ENCODE assay signal across 1 cellular context in genomic region chr1:14817223-14818170, GRCh38.
TF ChIP-seq lines count a peak whose summit lies in the region.

No MANE protein-coding gene starts in this region.

TF ChIP-seq in K562, 482 proteins besides CTCF, POLR2A, EP300 and RAD21 (continued from another document and continues in another):
- TF ChIP-seq MITF (IDR thresholded peaks at IDR 0.05) (no peak), NRF1 (conservative IDR thresholded peaks at IDR 0.05 in 1 of 2, IDR thresholded peaks at IDR 0.05 in 1 of 2) (0 out of 4 replicates have a peak, but pooled peaks of 1 of the 2 experiments have one; percentile 7), POLR2G (IDR thresholded peaks at IDR 0.05; ENCODE audit: low read depth, low read length) (no peak), EP400 (IDR thresholded peaks at IDR 0.05) (no peak), YY1 (IDR thresholded peaks at IDR 0.05; ENCODE audit: borderline replicate concordance in 1 of 3, control insufficient read depth in 1 of 3, extremely low read depth in 1 of 3, insufficient read depth in 3 of 3, insufficient read length in 1 of 3, insufficient replicate concordance in 2 of 3, low read depth in 1 of 3, low read length in 2 of 3) (no peak), ELF2 (CRISPR knock-in tag; IDR thresholded peaks at IDR 0.05) (no peak), KDM1A (IDR thresholded peaks at IDR 0.05) (0 out of 4 replicates have a peak, but pooled peaks of 1 of the 2 experiments have one; percentile 39), ZNF766 (CRISPR knock-in tag; conservative IDR thresholded peaks at IDR 0.05) (peak; percentile 84; the same call in 1 of the 2 replicates), HDAC8 (tag; IDR thresholded peaks at IDR 0.05) (no peak), RB1 (IDR thresholded peaks at IDR 0.05; ENCODE audit: low read depth) (no peak), ZNF717 (CRISPR knock-in tag; IDR thresholded peaks at IDR 0.05) (no peak), ARID4B (CRISPR knock-in tag; IDR thresholded peaks at IDR 0.05) (no peak), JUN (IDR thresholded peaks at IDR 0.05; ENCODE audit: borderline replicate concordance, low read depth, low read length) (no peak), JUN (CRISPR knock-in tag; IDR thresholded peaks at IDR 0.05; ENCODE audit: borderline replicate concordance) (no peak), SMARCE1 (IDR thresholded peaks at IDR 0.05) (peak; percentile 86), ZNF75A (CRISPR knock-in tag; IDR thresholded peaks at IDR 0.05) (no peak), POU5F1 (IDR thresholded peaks at IDR 0.05; ENCODE audit: borderline replicate concordance, low read depth, low read length, partially characterized antibody) (no peak), TARDBP (IDR thresholded peaks at IDR 0.05) (peak; percentile 87; the same call in 1 of the 2 replicates), ZFPM2 (CRISPR knock-in tag; IDR thresholded peaks at IDR 0.05) (no peak), HDAC2 (IDR thresholded peaks at IDR 0.05) (peak; percentile 38; the same call in 1 of the 2 replicates), E2F3 (CRISPR knock-in tag; IDR thresholded peaks at IDR 0.05) (peak; percentile 68), ZBTB49 (CRISPR knock-in tag; IDR thresholded peaks at IDR 0.05; ENCODE audit: borderline replicate concordance) (no peak), POLR2AphosphoS2 (IDR thresholded peaks at IDR 0.05; ENCODE audit: low read length) (no peak), MBD1 (CRISPR knock-in tag; IDR thresholded peaks at IDR 0.05) (no peak), ZNF445 (CRISPR knock-in tag; IDR thresholded peaks at IDR 0.05; ENCODE audit: low read depth) (peak; percentile 11; the same call in 1 of the 2 replicates), ARNT (IDR thresholded peaks at IDR 0.05) (peak in 1 of 2 experiments; percentile 35; a peak in 1 of 4 replicates), ZBED1 (IDR thresholded peaks at IDR 0.05) (no peak), LEF1 (IDR thresholded peaks at IDR 0.05) (peak; percentile 45; the same call in 1 of the 2 replicates), ATF6 (CRISPR knock-in tag; IDR thresholded peaks at IDR 0.05) (no peak), RFX5 (IDR thresholded peaks at IDR 0.05; ENCODE audit: low read depth, low read length) (no peak), RBM14 (IDR thresholded peaks at IDR 0.05; ENCODE audit: borderline replicate concordance, insufficient read depth, low read depth, low read length) (no peak), PRMT5 (CRISPR knock-in tag; IDR thresholded peaks at IDR 0.05) (no peak), ZSCAN29 (IDR thresholded peaks at IDR 0.05) (no peak), TAL1 (IDR thresholded peaks at IDR 0.05) (peak; percentile 96), PCBP1 (IDR thresholded peaks at IDR 0.05; ENCODE audit: low read depth, low read length, poor library complexity, severe bottlenecking) (no peak), JUNB (CRISPR knock-in tag; conservative IDR thresholded peaks at IDR 0.05) (no peak), NFE2 (IDR thresholded peaks at IDR 0.05; ENCODE audit: low read depth) (peak; percentile 61), CC2D1A (IDR thresholded peaks at IDR 0.05) (peak; percentile 50; the same call in 1 of the 2 replicates), ZNF12 (CRISPR knock-in tag; IDR thresholded peaks at IDR 0.05) (no peak), SMARCA4 (IDR thresholded peaks at IDR 0.05) (peak; percentile 93), ZNF512 (tag; IDR thresholded peaks at IDR 0.05) (no peak), HDAC3 (IDR thresholded peaks at IDR 0.05; ENCODE audit: borderline replicate concordance, partially characterized antibody) (peak; percentile 79), HSF4 (CRISPR knock-in tag; IDR thresholded peaks at IDR 0.05; ENCODE audit: borderline replicate concordance) (no peak), PHF21A (IDR thresholded peaks at IDR 0.05; ENCODE audit: borderline replicate concordance, low read depth) (no peak)
- TF ChIP-seq, protein P1, sequence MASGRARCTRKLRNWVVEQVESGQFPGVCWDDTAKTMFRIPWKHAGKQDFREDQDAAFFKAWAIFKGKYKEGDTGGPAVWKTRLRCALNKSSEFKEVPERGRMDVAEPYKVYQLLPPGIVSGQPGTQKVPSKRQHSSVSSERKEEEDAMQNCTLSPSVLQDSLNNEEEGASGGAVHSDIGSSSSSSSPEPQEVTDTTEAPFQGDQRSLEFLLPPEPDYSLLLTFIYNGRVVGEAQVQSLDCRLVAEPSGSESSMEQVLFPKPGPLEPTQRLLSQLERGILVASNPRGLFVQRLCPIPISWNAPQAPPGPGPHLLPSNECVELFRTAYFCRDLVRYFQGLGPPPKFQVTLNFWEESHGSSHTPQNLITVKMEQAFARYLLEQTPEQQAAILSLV (tag; IDR thresholded peaks at IDR 0.05): no peak
- TF ChIP-seq, protein P2, sequence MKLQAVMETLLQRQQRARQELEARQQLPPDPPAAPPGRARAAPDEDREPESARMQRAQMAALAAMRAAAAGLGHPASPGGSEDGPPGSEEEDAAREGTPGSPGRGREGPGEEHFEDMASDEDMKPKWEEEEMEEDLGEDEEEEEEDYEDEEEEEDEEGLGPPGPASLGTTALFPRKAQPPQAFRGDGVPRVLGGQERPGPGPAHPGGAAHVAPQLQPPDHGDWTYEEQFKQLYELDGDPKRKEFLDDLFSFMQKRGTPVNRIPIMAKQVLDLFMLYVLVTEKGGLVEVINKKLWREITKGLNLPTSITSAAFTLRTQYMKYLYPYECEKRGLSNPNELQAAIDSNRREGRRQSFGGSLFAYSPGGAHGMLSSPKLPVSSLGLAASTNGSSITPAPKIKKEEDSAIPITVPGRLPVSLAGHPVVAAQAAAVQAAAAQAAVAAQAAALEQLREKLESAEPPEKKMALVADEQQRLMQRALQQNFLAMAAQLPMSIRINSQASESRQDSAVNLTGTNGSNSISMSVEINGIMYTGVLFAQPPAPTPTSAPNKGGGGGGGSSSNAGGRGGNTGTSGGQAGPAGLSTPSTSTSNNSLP (IDR thresholded peaks at IDR 0.05; ENCODE audit: borderline replicate concordance, low read depth, low read length): 0 out of 2 replicates have a peak, but pooled peaks have one; percentile 49
- TF ChIP-seq, protein P3, sequence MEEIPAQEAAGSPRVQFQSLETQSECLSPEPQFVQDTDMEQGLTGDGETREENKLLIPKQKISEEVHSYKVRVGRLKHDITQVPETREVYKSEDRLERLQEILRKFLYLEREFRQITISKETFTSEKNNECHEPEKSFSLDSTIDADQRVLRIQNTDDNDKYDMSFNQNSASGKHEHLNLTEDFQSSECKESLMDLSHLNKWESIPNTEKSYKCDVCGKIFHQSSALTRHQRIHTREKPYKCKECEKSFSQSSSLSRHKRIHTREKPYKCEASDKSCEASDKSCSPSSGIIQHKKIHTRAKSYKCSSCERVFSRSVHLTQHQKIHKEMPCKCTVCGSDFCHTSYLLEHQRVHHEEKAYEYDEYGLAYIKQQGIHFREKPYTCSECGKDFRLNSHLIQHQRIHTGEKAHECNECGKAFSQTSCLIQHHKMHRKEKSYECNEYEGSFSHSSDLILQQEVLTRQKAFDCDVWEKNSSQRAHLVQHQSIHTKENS (CRISPR knock-in tag; IDR thresholded peaks at IDR 0.05): no peak
- TF ChIP-seq, protein P4, sequence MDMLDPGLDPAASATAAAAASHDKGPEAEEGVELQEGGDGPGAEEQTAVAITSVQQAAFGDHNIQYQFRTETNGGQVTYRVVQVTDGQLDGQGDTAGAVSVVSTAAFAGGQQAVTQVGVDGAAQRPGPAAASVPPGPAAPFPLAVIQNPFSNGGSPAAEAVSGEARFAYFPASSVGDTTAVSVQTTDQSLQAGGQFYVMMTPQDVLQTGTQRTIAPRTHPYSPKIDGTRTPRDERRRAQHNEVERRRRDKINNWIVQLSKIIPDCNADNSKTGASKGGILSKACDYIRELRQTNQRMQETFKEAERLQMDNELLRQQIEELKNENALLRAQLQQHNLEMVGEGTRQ (CRISPR knock-in tag; IDR thresholded peaks at IDR 0.05): no peak
